17 cellular contexts compared by ENCODE assay signal in genomic region chr3:90055721-90056120, GRCh38.
"Had no signal": no experiment of that assay in that cellular context is flagged by ENCODE, and none has a peak within 500 bp of the region (broad histone marks: within the 10 kb centered on the region; RNA-seq: fewer than 3 reads in every experiment).

No MANE protein-coding gene starts in this region.

- H3K27ac Mint-ChIP-seq: activated naive CD8-positive, alpha-beta T cell treated with anti-CD3 and anti-CD28 coated beads, Interleukin-2, amount 50 U/mL, for 24 hours; dendritic cell treated with granulocyte-macrophage colony-stimulating factor and Interleukin-4, amounts not matched to agents 40 ng/mL and 50 ng/mL, for 4 days; natural killer cell had no signal

- ATAC-seq: activated naive CD8-positive, alpha-beta T cell treated with anti-CD3 and anti-CD28 coated beads, Interleukin-2, amount 50 U/mL, for 24 hours; natural killer cell; SK-N-SH treated with all-trans-retinoic acid at 6 μM for 48 hours; upper lobe of right lung had no signal

- H3K27ac ChIP-seq: left ventricle myocardium inferior, spleen, stomach, testis, upper lobe of right lung had no signal

- H3K27me3 Mint-ChIP-seq: activated naive CD8-positive, alpha-beta T cell treated with anti-CD3 and anti-CD28 coated beads, Interleukin-2, amount 50 U/mL, for 24 hours; dendritic cell treated with granulocyte-macrophage colony-stimulating factor and Interleukin-4, amounts not matched to agents 40 ng/mL and 50 ng/mL, for 4 days had no signal

- H3K4me1 Mint-ChIP-seq: activated naive CD8-positive, alpha-beta T cell treated with anti-CD3 and anti-CD28 coated beads, Interleukin-2, amount 50 U/mL, for 24 hours; natural killer cell had no signal

- H3K4me3 Mint-ChIP-seq: activated naive CD8-positive, alpha-beta T cell treated with anti-CD3 and anti-CD28 coated beads, Interleukin-2, amount 50 U/mL, for 24 hours; dendritic cell treated with granulocyte-macrophage colony-stimulating factor and Interleukin-4, amounts not matched to agents 40 ng/mL and 50 ng/mL, for 4 days; natural killer cell had no signal

- H3K36me3 Mint-ChIP-seq: natural killer cell had no signal

- H3K4me3 ChIP-seq: left ventricle myocardium inferior, spleen, stomach, testis, upper lobe of right lung had no signal

- H3K27me3 ChIP-seq: spleen, stomach, testis, upper lobe of right lung had no signal

- H3K36me3 ChIP-seq: left ventricle myocardium inferior, spleen, stomach, upper lobe of right lung had no signal

- H3K9me3 ChIP-seq: left ventricle myocardium inferior, spleen, stomach, testis, upper lobe of right lung had no signal

- DNase-seq: activated CD4-positive, CD25-positive, alpha-beta regulatory T cell treated with anti-CD3 and anti-CD28 coated beads, Interleukin-2, amount 50 U/mL, for 72 hours; activated naive CD4-positive, alpha-beta T cell treated with Interleukin-2 at 50 U/mL for 16 hours; activated naive CD8-positive, alpha-beta T cell treated with anti-CD3 and anti-CD28 coated beads, Interleukin-2, amount 50 U/mL, for 24 hours; central memory CD4-positive, alpha-beta T cell; effector memory CD4-positive, alpha-beta T cell; hippocampal formation; left ventricle myocardium inferior; natural killer cell; spleen; stimulated activated CD4-positive, alpha-beta T cell treated with anti-CD3 and anti-CD28 coated beads, Interleukin-1b, Interleukin-23, amount 100 ng/mL, for 48 hours; stomach; T-helper 1 cell; T1000; testis; upper lobe of right lung had no signal

- H3K4me1 ChIP-seq: spleen, stomach, testis, upper lobe of right lung had no signal

- H3K9me3 Mint-ChIP-seq: dendritic cell treated with granulocyte-macrophage colony-stimulating factor and Interleukin-4, amounts not matched to agents 40 ng/mL and 50 ng/mL, for 4 days had no signal
